In the genomic region with DNA sequence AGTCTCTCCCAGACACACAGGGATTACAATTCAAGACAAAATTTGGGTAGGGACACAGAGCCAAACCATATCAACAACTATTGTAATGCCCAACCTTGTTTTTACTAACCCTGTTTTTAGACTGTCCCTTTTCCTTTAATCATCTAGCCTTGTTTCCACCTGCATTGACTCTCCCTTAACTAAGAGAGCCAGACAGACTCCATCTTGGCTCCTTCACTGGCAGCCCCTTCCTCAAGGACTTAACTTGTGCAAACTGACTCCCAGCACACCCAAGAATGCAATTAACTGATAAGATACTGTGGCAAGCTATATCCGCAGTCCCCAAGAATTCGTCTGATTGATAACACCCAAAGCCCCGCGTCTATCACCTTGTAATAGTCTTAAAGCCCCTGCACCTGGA, we compare ENCODE assay signal across 4 cellular contexts.
DNase-seq lines count a peak whose midpoint lies in the region; ATAC-seq and TF ChIP-seq lines count a peak whose summit lies in the region.
"Not testable (repeated sequence)": the region's sequence is repeated elsewhere in the genome, so short reads cannot be mapped to it uniquely, and the experiment has no call there.

No MANE protein-coding gene starts in this region.

- H3K27ac ChIP-seq in HUES6 (ENCODE audit: low read depth, low read length) (peak overlapping the region; percentile 2; the same call in 1 of the 2 replicates), mesendoderm (ENCODE audit: low read depth, low read length) (peak overlapping the region; percentile 82)

- not testable (repeated sequence) for H3K27me3 ChIP-seq in HUES6 (ENCODE audit: control insufficient read depth, insufficient read depth, low read length); mesendoderm (ENCODE audit: insufficient read depth, low read length, poor library complexity)

- H2BK120ac ChIP-seq in mesendoderm (ENCODE audit: low read depth, low read length), result not testable (repeated sequence)

- H3K36me3 ChIP-seq in HUES6 (ENCODE audit: control insufficient read depth, insufficient read depth, low read length); mesendoderm (ENCODE audit: control insufficient read depth, insufficient read depth, low read length): not testable (repeated sequence)

- not testable (repeated sequence) for H3K9ac ChIP-seq in HUES6 (ENCODE audit: low read length); mesendoderm (ENCODE audit: low read length)

- H3K4ac ChIP-seq in mesendoderm (ENCODE audit: low read depth, low read length), result not testable (repeated sequence)

- H3K27me3 Mint-ChIP-seq in WTC11 (ENCODE audit: low read depth), result not testable (repeated sequence)

- peaks cover 38% of the 10 kb centered on the region for H3K9me3 Mint-ChIP-seq in WTC11

- H3K4me2 ChIP-seq in mesendoderm (ENCODE audit: low read length), result not testable (repeated sequence)

- peak overlapping the region; percentile 5 for H2BK5ac ChIP-seq in mesendoderm (ENCODE audit: low read length)

- H3K36me3 Mint-ChIP-seq in WTC11, result peaks cover 25% of the 10 kb centered on the region

- TF ChIP-seq CTCF in WTC11 (IDR thresholded peaks at IDR 0.05), result not testable (repeated sequence)

- H3K56ac ChIP-seq in mesendoderm (ENCODE audit: low read length), result not testable (repeated sequence)

- CTCF ChIA-PET in WTC11 (lab: Charles Lee), result not testable (repeated sequence)

- WGBS in mesendoderm (ENCODE audit: extremely low coverage, insufficient coverage, low lambda C conversion rate), result no CpG with 5 or more reads among the region's 4 CpGs

- not testable (repeated sequence) for H4K8ac ChIP-seq in mesendoderm (ENCODE audit: low read depth, low read length)

- not testable (repeated sequence) for H3K79me2 ChIP-seq in mesendoderm (ENCODE audit: control insufficient read depth, insufficient read depth, low read length)

- H4K5ac ChIP-seq in mesendoderm (ENCODE audit: low read length), result not testable (repeated sequence)

- H3K4me1 ChIP-seq in HUES6 (ENCODE audit: control insufficient read depth, insufficient read depth, low read length); mesendoderm (ENCODE audit: control insufficient read depth, low read depth, low read length): not testable (repeated sequence)

- POLR2A ChIA-PET in WTC11 (lab: Charles Lee), result not testable (repeated sequence)

- not testable (repeated sequence) for H3K23ac ChIP-seq in mesendoderm (ENCODE audit: low read length)

- not testable (repeated sequence) for H3K4me1 Mint-ChIP-seq in WTC11

- DNase-seq in NCI-H82 treated with DMSO at 0.1 percent for 48 hours (lab: John Stamatoyannopoulos, UW; ENCODE audit: unreplicated experiment) (peak; percentile 79), mesendoderm (peak; percentile 71)
- DNase-seq in WTC11 (ENCODE audit: low spot score), result not testable (repeated sequence)

- not testable (repeated sequence) for H3K79me1 ChIP-seq in mesendoderm (ENCODE audit: low read length)

- not testable (repeated sequence) for H2BK15ac ChIP-seq in mesendoderm (replicated peaks; ENCODE audit: low read depth)

- not testable (repeated sequence) for H3K27ac Mint-ChIP-seq in WTC11

- peaks cover 19% of the 10 kb centered on the region for H3K9me3 ChIP-seq in HUES6 (ENCODE audit: control insufficient read depth, insufficient read depth, low read depth, low read length)

- ATAC-seq in WTC11, result not testable (repeated sequence)

- not testable (repeated sequence) for H3K4me3 Mint-ChIP-seq in WTC11

- not testable (repeated sequence) for H3K4me3 ChIP-seq in HUES6 (ENCODE audit: low read depth, low read length); mesendoderm (ENCODE audit: low read length)

- not testable (repeated sequence) for H2AK5ac ChIP-seq in mesendoderm (ENCODE audit: low read length)

- not testable (repeated sequence) for H3K18ac ChIP-seq in mesendoderm (ENCODE audit: low read length)

TF ChIP-seq in WTC11, 78 proteins besides CTCF, POLR2A, EP300 and RAD21:
- TF ChIP-seq GRHL2 (CRISPR knock-in tag; IDR thresholded peaks at IDR 0.05; ENCODE audit: insufficient replicate concordance, severe bottlenecking), result peak; percentile 56
